20 cellular contexts compared by ENCODE assay signal in genomic region chr3:23078735-23079134, GRCh38.
DNase-seq lines count a peak whose midpoint lies in the region; ATAC-seq and TF ChIP-seq lines count a peak whose summit lies in the region.
"Had no signal": no experiment of that assay in that cellular context is flagged by ENCODE, and none has a peak within 500 bp of the region (broad histone marks: within the 10 kb centered on the region; RNA-seq: fewer than 3 reads in every experiment).

No MANE protein-coding gene starts in this region.

- no peak overlapping the region for H2BK20ac ChIP-seq in H9 (ENCODE audit: low read depth, low read length, poor library complexity, severe bottlenecking)

- no peaks in the 10 kb centered on the region for H3K27me3 ChIP-seq in BLaER1
- H3K27me3 ChIP-seq in H9 (ENCODE audit: insufficient read depth, low read length): no peaks in the 10 kb centered on the region
- H3K27me3 ChIP-seq in endodermal cell (ENCODE audit: control insufficient read depth, insufficient read depth, low read length, poor library complexity, severe bottlenecking): no peaks in the 10 kb centered on the region
- no peaks in the 10 kb centered on the region for H3K27me3 ChIP-seq in CD4-positive, alpha-beta T cell (ENCODE audit: control insufficient read depth, insufficient read depth, low read length)

- H3K4me3 ChIP-seq in BLaER1 (no peak overlapping the region), endodermal cell (ENCODE audit: low read length) (no peak overlapping the region)
- H3K4me3 ChIP-seq: A549 had no signal

- no peak overlapping the region for H2BK5ac ChIP-seq in H9 (ENCODE audit: insufficient read length, low read length)

- H3K9me3 ChIP-seq in BLaER1 (no peaks in the 10 kb centered on the region; the same call in 1 of the 2 replicates), H9 (ENCODE audit: control insufficient read depth, low read depth, low read length) (no peaks in the 10 kb centered on the region), endodermal cell (ENCODE audit: control insufficient read depth, low read length) (no peaks in the 10 kb centered on the region)
- H3K9me3 ChIP-seq in CD4-positive, alpha-beta T cell (ENCODE audit: control insufficient read depth, low read length): no peaks in the 10 kb centered on the region
- H3K9me3 ChIP-seq: A549, Caco-2 had no signal

- no peak overlapping the region for H3K18ac ChIP-seq in H9 (ENCODE audit: insufficient read length, low read depth, low read length)

- no peak overlapping the region for H2BK120ac ChIP-seq in H9 (ENCODE audit: low read depth, low read length, poor library complexity, severe bottlenecking)

- H3K9ac ChIP-seq in BLaER1 (no peak overlapping the region), H9 (ENCODE audit: extremely low read depth, insufficient read length, low read length) (no peak overlapping the region), endodermal cell (ENCODE audit: extremely low read depth, low read length, poor library complexity, severe bottlenecking) (no peak overlapping the region)

- no peak overlapping the region for H3T11ph ChIP-seq in H9 (ENCODE audit: low read length)

- H3K23ac ChIP-seq in H9 (ENCODE audit: insufficient read length, low read depth, low read length): no peak overlapping the region

- H3K79me2 ChIP-seq in H9 (ENCODE audit: insufficient read depth, low read length): no peaks in the 10 kb centered on the region

- no peaks in the 10 kb centered on the region for H3K23me2 ChIP-seq in H9 (ENCODE audit: insufficient read length, low read depth, low read length, poor library complexity, severe bottlenecking)

- intact Hi-C loops in CD4-positive, alpha-beta T cell (cut with DNase I, micrococcal nuclease): no loop called here

- H3K4me3 Mint-ChIP-seq in H9 (peak overlapping the region; percentile 16 to 41; a peak in 1 of 5 replicates), WTC11 (peak overlapping the region; percentile 6; the same call in 1 of the 2 replicates), endodermal cell (no peak overlapping the region)
- no peak overlapping the region for H3K4me3 Mint-ChIP-seq in CD4-positive, alpha-beta T cell
- H3K4me3 Mint-ChIP-seq: B cell; CD14-positive monocyte; CD4-positive, CD25-positive, alpha-beta regulatory T cell; CD8-positive, alpha-beta T cell had no signal

- no peaks in the 10 kb centered on the region for H3K36me3 Mint-ChIP-seq in H9 (ENCODE audit: insufficient read depth in 1 of 3, low read depth in 3 of 3)
- H3K36me3 Mint-ChIP-seq in WTC11: no peaks in the 10 kb centered on the region
- H3K36me3 Mint-ChIP-seq in endodermal cell (ENCODE audit: low read depth): no peaks in the 10 kb centered on the region
- no peaks in the 10 kb centered on the region for H3K36me3 Mint-ChIP-seq in CD4-positive, alpha-beta T cell (ENCODE audit: low read depth)
- H3K36me3 Mint-ChIP-seq: CD14-positive monocyte; CD4-positive, CD25-positive, alpha-beta regulatory T cell; CD8-positive, alpha-beta T cell had no signal

- no peak overlapping the region for H3K14ac ChIP-seq in H9 (ENCODE audit: insufficient read depth, low read length)

- no peak for DNase-seq in H9
- no peak for DNase-seq in WTC11 (ENCODE audit: low spot score)
- peak; percentile 63 for DNase-seq in endodermal cell
- DNase-seq in CD4-positive, alpha-beta T cell: no peak
- no peak for DNase-seq in dedifferentiated amniotic fluid mesenchymal stem cell (ENCODE audit: extremely low spot score)
- DNase-seq: AML-193; C1 segment of cervical spinal cord; Caco-2; Calu3; CD4-positive, CD25-positive, alpha-beta regulatory T cell; CD8-positive, alpha-beta T cell; DMS79 treated with DMSO at 0.1 percent for 48 hours; GF-D8 had no signal

- CTCF ChIA-PET in WTC11 (lab: Charles Lee): interaction anchor here (0.6 kb wide), 1 partner anchor 56 kb away, joined by 3 read pairs; no protein-coding TSS in a partner anchor
- CTCF ChIA-PET in CD4-positive, alpha-beta T cell (lab: Charles Lee): no interaction called here

- no peak overlapping the region for H4K8ac ChIP-seq in H9 (replicated peaks; ENCODE audit: insufficient read length, low read depth, low read length)

- POLR2A ChIA-PET in WTC11 (lab: Charles Lee): interaction anchor here (0.6 kb wide), 2 partner anchors 161 to 653 kb away, joined by 5 read pairs; no protein-coding TSS in a partner anchor
- POLR2A ChIA-PET in CD4-positive, alpha-beta T cell (lab: Charles Lee): no interaction called here

- H3K27ac ChIP-seq in BLaER1 (no peak overlapping the region), H9 (ENCODE audit: insufficient read length, low read depth, low read length) (no peak overlapping the region), endodermal cell (ENCODE audit: low read depth, low read length) (no peak overlapping the region)
- no peak overlapping the region for H3K27ac ChIP-seq in CD4-positive, alpha-beta T cell (ENCODE audit: low read depth, low read length)
- H3K27ac ChIP-seq: 22Rv1, A549 had no signal

- no peak overlapping the region for H4K5ac ChIP-seq in H9 (ENCODE audit: insufficient read length, low read depth, low read length)

- H3K56ac ChIP-seq in H9 (ENCODE audit: insufficient read length, low read depth, low read length): no peak overlapping the region

- ATAC-seq in WTC11: peak; percentile 58
- no peak for ATAC-seq in CD4-positive, alpha-beta T cell (ENCODE audit: poor library complexity)
- ATAC-seq in HG02970 (IDR thresholded peaks at IDR 0.05; ENCODE audit: low FRiP score, unreplicated experiment): no peak
- no peak for ATAC-seq in HG03095 (IDR thresholded peaks at IDR 0.05; ENCODE audit: unreplicated experiment)
- ATAC-seq: CD8-positive, alpha-beta T cell had no signal

- H3K4me1 Mint-ChIP-seq in H9 (peaks cover 30 to 31% of the 10 kb centered on the region in 2 experiments), WTC11 (peaks cover 37% of the 10 kb centered on the region), endodermal cell (peaks cover 22% of the 10 kb centered on the region)
- H3K4me1 Mint-ChIP-seq in CD4-positive, alpha-beta T cell (ENCODE audit: low read depth): peaks cover 13% of the 10 kb centered on the region

- H3K4ac ChIP-seq in H9 (ENCODE audit: low read depth, low read length): no peak overlapping the region

- H3K4me2 ChIP-seq in BLaER1 (peak overlapping the region; percentile 63), H9 (ENCODE audit: insufficient read depth, insufficient read length, low read length) (no peak overlapping the region)
- H3K4me2 ChIP-seq: A549 had no signal

- TF ChIP-seq CTCF in H9 (conservative IDR thresholded peaks at IDR 0.05) (no peak), WTC11 (IDR thresholded peaks at IDR 0.05) (no peak), endodermal cell (conservative IDR thresholded peaks at IDR 0.05) (no peak)
- no peak for TF ChIP-seq CTCF in CD4-positive, alpha-beta T cell (IDR thresholded peaks at IDR 0.05)

- no peak overlapping the region for H2AFZ ChIP-seq in H9 (ENCODE audit: low read length)

- H3K27me3 Mint-ChIP-seq in H9 (ENCODE audit: low read depth): peaks cover 6% of the 10 kb centered on the region
- peaks cover 27% of the 10 kb centered on the region for H3K27me3 Mint-ChIP-seq in WTC11 (ENCODE audit: low read depth)
- peaks cover 65% of the 10 kb centered on the region for H3K27me3 Mint-ChIP-seq in endodermal cell (ENCODE audit: insufficient read depth)
- H3K27me3 Mint-ChIP-seq in CD4-positive, alpha-beta T cell: no peaks in the 10 kb centered on the region
- H3K27me3 Mint-ChIP-seq: B cell; CD4-positive, CD25-positive, alpha-beta regulatory T cell had no signal

- H3K27ac Mint-ChIP-seq in H9: no peak overlapping the region; a peak in 1 of 7 replicates
- 0 out of 2 replicates have a peak overlapping the region, but pooled peaks have one; percentile 14 for H3K27ac Mint-ChIP-seq in WTC11
- no peak overlapping the region for H3K27ac Mint-ChIP-seq in endodermal cell
- H3K27ac Mint-ChIP-seq in CD4-positive, alpha-beta T cell: no peak overlapping the region
- H3K27ac Mint-ChIP-seq: B cell; CD14-positive monocyte; CD4-positive, CD25-positive, alpha-beta regulatory T cell; CD8-positive, alpha-beta T cell had no signal

- H3K9me3 Mint-ChIP-seq in H9 (no peaks in the 10 kb centered on the region), WTC11 (peaks cover 4% of the 10 kb centered on the region), endodermal cell (no peaks in the 10 kb centered on the region)
- H3K9me3 Mint-ChIP-seq in CD4-positive, alpha-beta T cell: no peaks in the 10 kb centered on the region
- H3K9me3 Mint-ChIP-seq: CD8-positive, alpha-beta T cell had no signal

- H2BK15ac ChIP-seq in H9 (ENCODE audit: low read depth, low read length): no peak overlapping the region

- H4K20me1 ChIP-seq in BLaER1 (no peaks in the 10 kb centered on the region), H9 (ENCODE audit: control insufficient read depth, insufficient read depth, insufficient read length) (no peaks in the 10 kb centered on the region)

- H3K36me3 ChIP-seq in BLaER1 (no peaks in the 10 kb centered on the region), endodermal cell (ENCODE audit: control insufficient read depth, insufficient read depth, low read length) (no peaks in the 10 kb centered on the region)

- H2AK5ac ChIP-seq in H9 (ENCODE audit: insufficient read length, low read length): no peak overlapping the region

- no peak overlapping the region for H2BK12ac ChIP-seq in H9 (ENCODE audit: insufficient read length, low read depth, low read length)

- no peak overlapping the region for H4K91ac ChIP-seq in H9 (ENCODE audit: insufficient read length, low read depth, low read length)

- H3K4me1 ChIP-seq in BLaER1: peaks cover 28% of the 10 kb centered on the region
- H3K4me1 ChIP-seq in H9 (ENCODE audit: insufficient read depth, low read length): peaks cover 21% of the 10 kb centered on the region
- peaks cover 2% of the 10 kb centered on the region for H3K4me1 ChIP-seq in endodermal cell (ENCODE audit: control insufficient read depth, insufficient read depth, low read length)
- H3K4me1 ChIP-seq: Caco-2 had no signal

- no peaks in the 10 kb centered on the region for H3K79me1 ChIP-seq in H9 (ENCODE audit: insufficient read depth, low read depth, low read length, poor library complexity, severe bottlenecking)

- no CpG with 5 or more reads among the region's 6 CpGs for WGBS in H9 (ENCODE audit: extremely low coverage, insufficient read length, low lambda C conversion rate)
- WGBS in endodermal cell (ENCODE audit: insufficient coverage in 1 of 2, insufficient read length in 1 of 2), 2 experiments: 64 to 68% methylated on average over 3 to 6 of the region's 6 CpGs

TF ChIP-seq in WTC11, 78 proteins besides CTCF, POLR2A, EP300 and RAD21:
- TF ChIP-seq ZNF416 (CRISPR knock-in tag; IDR thresholded peaks at IDR 0.05): no peak
- no peak for TF ChIP-seq SMAD3 (CRISPR knock-in tag; IDR thresholded peaks at IDR 0.05; ENCODE audit: borderline replicate concordance)
- TF ChIP-seq IRF2 (CRISPR knock-in tag; IDR thresholded peaks at IDR 0.05; ENCODE audit: borderline replicate concordance, low read depth): no peak
- TF ChIP-seq NR1H2 (CRISPR knock-in tag; IDR thresholded peaks at IDR 0.05): no peak
- TF ChIP-seq SP1 (CRISPR knock-in tag; conservative IDR thresholded peaks at IDR 0.05): no peak
- no peak for TF ChIP-seq ZNF219 (CRISPR knock-in tag; IDR thresholded peaks at IDR 0.05; ENCODE audit: borderline replicate concordance)

Comparison
In these comparisons a context has a peak if more than half of its experiments do, and no peak if none do; other contexts are left out.
1. H3K4me3 Mint-ChIP-seq: peak in H9 (2 of 2) and WTC11 (single experiment); none in endodermal cell (single experiment) and CD4-positive, alpha-beta T cell (single experiment).